4 cellular contexts compared by ENCODE assay signal in the genomic region with DNA sequence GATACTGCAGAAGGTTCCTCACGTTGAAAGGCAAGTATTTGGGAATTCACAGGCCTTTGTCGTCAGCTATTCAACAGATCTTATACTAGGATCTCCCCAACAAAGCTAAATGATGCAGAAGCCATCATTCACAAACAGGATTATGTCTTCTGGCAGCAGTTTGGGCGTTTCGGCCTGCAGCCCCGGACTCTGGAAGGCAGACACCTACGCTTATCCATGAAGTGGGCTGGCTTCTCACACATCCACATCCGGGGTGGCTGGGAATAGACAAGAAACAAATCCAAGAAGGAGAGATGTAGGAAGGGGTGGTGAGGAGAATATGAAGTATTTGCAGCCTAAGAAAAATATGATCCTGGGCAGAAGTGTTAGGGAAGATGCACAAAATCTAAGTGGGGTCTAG.
"Had no signal": no experiment of that assay in that cellular context is flagged by ENCODE, and none has a peak within 500 bp of the region (broad histone marks: within the 10 kb centered on the region; RNA-seq: fewer than 3 reads in every experiment).

No MANE protein-coding gene starts in this region.

- H3K4me3 Mint-ChIP-seq: GM23338, H9 had no signal

- ATAC-seq: GM23338 had no signal

- H3K27ac Mint-ChIP-seq: GM23338, H9 had no signal

- DNase-seq: H9, HCEC 1CT, IMR-90 had no signal

- H3K4me3 ChIP-seq: GM23338 had no signal

- H3K9me3 Mint-ChIP-seq: GM23338, H9 had no signal
